ENCODE assay signal across 8 cellular contexts in genomic region chr17:64507418-64507766, GRCh38. TPM values are rescaled to one million over a fixed set of nuclear protein-coding genes. Genes with fewer than 3 reads are reported as not detected.
DNase-seq lines count a peak whose midpoint lies in the region; ATAC-seq and TF ChIP-seq lines count a peak whose summit lies in the region.

No MANE protein-coding gene starts in this region.

- peak; percentile 71 for DNase-seq in AG10803 (ENCODE audit: low read depth)
- peak; percentile 55 for DNase-seq in NCI-H446 treated with DMSO at 0.1 percent for 48 hours (lab: John Stamatoyannopoulos, UW)
- DNase-seq in activated CD4-positive, alpha-beta T cell treated with anti-CD3 and anti-CD28 coated beads, Interleukin-2, amount 50 U/mL, for 4 hours = peak; percentile 19 to 26
- DNase-seq in epithelial cell of proximal tubule (ENCODE audit: low read depth) = no peak
- peak; percentile 33 for DNase-seq in mucosa of gallbladder (ENCODE audit: low spot score)

- TF ChIP-seq CTCF in AG10803 (conservative IDR thresholded peaks at IDR 0.05; ENCODE audit: low read length) (peak; percentile 69), epithelial cell of proximal tubule (conservative IDR thresholded peaks at IDR 0.05; ENCODE audit: low read depth, low read length) (peak; percentile 49)

- WGBS in urinary bladder = under 1% methylated on average over 11 of the region's 11 CpGs

- ATAC-seq in GM18517 (IDR thresholded peaks at IDR 0.05; ENCODE audit: unreplicated experiment) (peak; percentile 10), HG03432 (IDR thresholded peaks at IDR 0.05; ENCODE audit: unreplicated experiment) (peak; percentile 9)

- H3K4me1 ChIP-seq in urinary bladder (ENCODE audit: insufficient read depth) = no peaks in the 10 kb centered on the region

- H3K4me3 ChIP-seq in AG10803 (ENCODE audit: low read length) (peak overlapping the region; percentile 96), epithelial cell of proximal tubule (ENCODE audit: low read depth, low read length) (peak overlapping the region; percentile 90), urinary bladder (ENCODE audit: low read depth, low read length) (peak overlapping the region; percentile 91)

- H3K36me3 ChIP-seq in urinary bladder (ENCODE audit: insufficient read depth) = no peaks in the 10 kb centered on the region

- peak overlapping the region; percentile 83 for H3K27ac ChIP-seq in urinary bladder (ENCODE audit: low read depth)

RNA-seq across cellular contexts. Expression of gene CEP95, which starts 0.6 kb away (rescaled TPM):
- total RNA-seq in epithelial cell of proximal tubule = 11.6 and 21.4 TPM in 2 replicates
- total RNA-seq in mucosa of gallbladder = 29.7 TPM
- 105 TPM for total RNA-seq in urinary bladder
- polyA plus RNA-seq in urinary bladder = 26.7 TPM

RNA-seq across cellular contexts. Expression of gene DDX5, which starts 1.3 kb away (rescaled TPM):
- total RNA-seq in epithelial cell of proximal tubule = 274 and 320 TPM in 2 replicates
- total RNA-seq in mucosa of gallbladder = 815 TPM
- total RNA-seq in urinary bladder = 386 TPM
- 704 TPM for polyA plus RNA-seq in urinary bladder

RNA-seq across cellular contexts. Expression of gene POLG2, which starts 10.5 kb away (rescaled TPM):
- total RNA-seq in epithelial cell of proximal tubule (4.3 and 14.9 TPM in 2 replicates), mucosa of gallbladder (16.9 TPM), urinary bladder (18.4 TPM)
- polyA plus RNA-seq in urinary bladder = 7.1 TPM

RNA-seq across cellular contexts. Expression of gene MILR1, which starts 58.5 kb away (rescaled TPM):
- total RNA-seq in epithelial cell of proximal tubule (1.2 TPM in 1 of 2 replicates, not detected in the other), mucosa of gallbladder (8.3 TPM), urinary bladder (5.7 TPM)
- polyA plus RNA-seq in urinary bladder = 2.9 TPM
